Comparison of ENCODE assay signal across 26 cellular contexts in genomic region chr17:81210466-81210865, GRCh38. TPM values are rescaled to one million over a fixed set of nuclear protein-coding genes. Genes with fewer than 3 reads are reported as not detected.
"Had no signal": no experiment of that assay in that cellular context is flagged by ENCODE, and none has a peak within 500 bp of the region (broad histone marks: within the 10 kb centered on the region; RNA-seq: fewer than 3 reads in every experiment).

No MANE protein-coding gene starts in this region.

- H3K4me1 Mint-ChIP-seq: activated naive CD4-positive, alpha-beta T cell treated with anti-CD3 and anti-CD28 coated beads, Interleukin-2, amount 50 U/mL, for 24 hours; brain had no signal

- H3K9me3 Mint-ChIP-seq: activated CD8-positive, alpha-beta T cell treated with anti-CD3 and anti-CD28 coated beads for 36 hours; activated naive CD4-positive, alpha-beta T cell treated with anti-CD3 and anti-CD28 coated beads, Interleukin-2, amount 50 U/mL, for 24 hours; brain; T-helper 1 cell treated with Interleukin-12 subunit alpha and Interleukin-12 subunit beta and Interleukin-4 antibody, amounts not matched to agents 30 μg/mL and 1 μg/mL, for 36 hours had no signal

- H3K27ac Mint-ChIP-seq: activated CD8-positive, alpha-beta T cell treated with anti-CD3 and anti-CD28 coated beads for 36 hours; activated naive CD4-positive, alpha-beta T cell treated with anti-CD3 and anti-CD28 coated beads, Interleukin-2, amount 50 U/mL, for 24 hours; T-helper 1 cell treated with Interleukin-12 subunit alpha and Interleukin-12 subunit beta and Interleukin-4 antibody, amounts not matched to agents 30 μg/mL and 1 μg/mL, for 36 hours had no signal

- H3K4me3 Mint-ChIP-seq: activated CD8-positive, alpha-beta T cell treated with anti-CD3 and anti-CD28 coated beads for 36 hours; activated naive CD4-positive, alpha-beta T cell treated with anti-CD3 and anti-CD28 coated beads, Interleukin-2, amount 50 U/mL, for 24 hours; brain; T-helper 1 cell treated with Interleukin-12 subunit alpha and Interleukin-12 subunit beta and Interleukin-4 antibody, amounts not matched to agents 30 μg/mL and 1 μg/mL, for 36 hours had no signal

- H3K4me1 ChIP-seq: Peyer's patch had no signal

- ATAC-seq: activated CD4-positive, CD25-positive, alpha-beta regulatory T cell treated with anti-CD3 and anti-CD28 coated beads, Interleukin-2, amount 50 U/mL, for 24 hours; activated CD8-positive, alpha-beta T cell treated with anti-CD3 and anti-CD28 coated beads for 36 hours had no signal

- H3K27me3 Mint-ChIP-seq: activated CD8-positive, alpha-beta T cell treated with anti-CD3 and anti-CD28 coated beads for 36 hours; activated naive CD4-positive, alpha-beta T cell treated with anti-CD3 and anti-CD28 coated beads, Interleukin-2, amount 50 U/mL, for 24 hours; brain had no signal

- H3K4me3 ChIP-seq: cardiac muscle cell, Peyer's patch had no signal

- DNase-seq: activated CD4-positive, alpha-beta T cell treated with anti-CD3 and anti-CD28 coated beads for 4 hours; activated CD8-positive, alpha-beta memory T cell treated with anti-CD3 and anti-CD28 coated beads, Interleukin-2, amount 50 U/mL, for 4 hours; activated CD8-positive, alpha-beta T cell treated with anti-CD3 and anti-CD28 coated beads for 36 hours; activated effector memory CD4-positive, alpha-beta T cell treated with Interleukin-2 at 50 U/mL for 16 hours; activated naive CD4-positive, alpha-beta T cell; aorta; IMR-90; KBM-7; NCI-H1105 treated with DMSO at 0.1 percent for 48 hours; NCI-H146; NCI-H1930; NCI-H2107; NCI-H2171 treated with DMSO at 0.1 percent for 48 hours; NCI-H226; NCI-H526; NCI-H774; NK-92 treated with Interleukin-12 subunit alpha and Interleukin-12 subunit beta, amount 100 ng/mL, for 24 hours; Peyer's patch; SHP77 had no signal

- H3K9me3 ChIP-seq: Peyer's patch had no signal

- H3K36me3 ChIP-seq: cardiac muscle cell, Peyer's patch had no signal

- H3K27ac ChIP-seq: cardiac muscle cell, Peyer's patch had no signal

- H3K36me3 Mint-ChIP-seq: activated naive CD4-positive, alpha-beta T cell treated with anti-CD3 and anti-CD28 coated beads, Interleukin-2, amount 50 U/mL, for 24 hours had no signal

- H3K27me3 ChIP-seq: cardiac muscle cell, Peyer's patch had no signal

RNA-seq across cellular contexts. Expression of gene PVALEF, which starts 45.2 kb away (rescaled TPM):
- total RNA-seq: activated CD8-positive, alpha-beta T cell treated with anti-CD3 and anti-CD28 coated beads for 36 hours; aorta; IMR-90; NCI-H460; Peyer's patch; SK-MEL-5 had no signal
- polyA plus RNA-seq: aorta, IMR-90 had no signal
